In the genomic region with DNA sequence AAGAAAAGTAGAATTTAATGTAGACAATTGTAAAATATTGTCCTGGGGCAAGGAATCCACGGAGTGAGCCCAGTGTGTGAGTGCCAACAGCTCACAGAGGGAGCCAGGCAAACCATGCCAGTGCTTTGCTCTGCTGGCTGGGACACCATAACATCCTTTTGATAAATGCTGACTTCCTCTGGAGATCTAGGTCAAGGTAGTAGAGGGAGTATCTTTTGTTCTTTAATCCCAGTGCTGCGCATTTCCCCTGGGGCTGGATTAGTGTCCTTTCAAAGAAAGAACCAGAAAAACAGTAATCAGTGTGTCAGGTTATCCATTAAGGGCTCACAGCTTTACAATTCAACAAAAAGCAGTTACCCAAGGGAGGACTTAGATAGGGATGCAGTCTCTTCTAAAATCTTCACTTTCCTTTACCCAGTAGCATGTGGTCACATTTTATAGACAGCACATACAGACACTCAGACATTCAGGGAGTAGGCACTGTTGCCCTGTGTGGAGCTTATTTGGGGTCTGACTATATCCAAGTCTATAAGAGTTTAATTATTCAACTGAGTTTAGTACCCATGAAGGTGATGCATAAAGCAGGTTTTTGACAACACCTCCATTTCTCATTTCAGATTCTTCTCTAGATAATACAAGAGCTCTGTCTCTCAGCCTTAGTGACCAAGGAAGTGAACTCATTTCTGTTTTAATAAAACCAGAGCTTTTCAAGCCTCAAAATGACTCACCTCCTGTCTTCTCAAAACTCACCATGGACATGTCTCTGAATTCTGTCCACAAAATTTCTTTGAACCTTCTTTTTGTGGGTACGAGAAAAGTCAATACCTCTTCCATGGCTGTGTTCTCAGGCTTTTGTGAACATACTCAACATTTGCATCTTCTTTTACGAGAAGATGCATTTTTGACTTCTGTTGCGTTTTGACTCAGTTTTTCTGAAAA, we compare ENCODE assay signal across 18 cellular contexts.
DNase-seq lines count a peak whose midpoint lies in the region; ATAC-seq and TF ChIP-seq lines count a peak whose summit lies in the region.
"Had no signal": no experiment of that assay in that cellular context is flagged by ENCODE, and none has a peak within 500 bp of the region (broad histone marks: within the 10 kb centered on the region; RNA-seq: fewer than 3 reads in every experiment).

No MANE protein-coding gene starts in this region.

- no peak; a peak in 1 of 4 replicates for TF ChIP-seq EP300 in SK-N-SH (IDR thresholded peaks at IDR 0.05; ENCODE audit: borderline replicate concordance in 1 of 2, low read depth in 1 of 2, low read length in 1 of 2)

- peak; percentile 7 for DNase-seq in SK-N-SH
- DNase-seq in cerebellar cortex (ENCODE audit: low spot score) = peak; percentile 1
- no peak for DNase-seq in type B pancreatic cell (ENCODE audit: extremely low spot score, unreplicated experiment)
- no peak for DNase-seq in activated effector memory CD4-positive, alpha-beta T cell treated with Interleukin-2 at 50 U/mL for 16 hours
- DNase-seq in activated gamma-delta T cell (lab: John Stamatoyannopoulos, UW) = no peak
- DNase-seq: activated CD4-positive, alpha-beta T cell treated with anti-CD3 and anti-CD28 coated beads for 4 hours; lower lobe of right lung; right cardiac atrium; stimulated activated CD4-positive, alpha-beta T cell treated with anti-CD3 and anti-CD28 coated beads, Interleukin-2, amount 100 ng/mL, for 24 hours had no signal

- no peaks in the 10 kb centered on the region for H3K36me3 ChIP-seq in SK-N-SH (replicated peaks in 1 of 2; ENCODE audit: control insufficient read depth in 1 of 2, insufficient read depth in 2 of 2, low read length in 1 of 2)
- H3K36me3 ChIP-seq: breast epithelium, lower lobe of right lung had no signal

- H4K20me1 ChIP-seq in SK-N-SH (ENCODE audit: insufficient read depth) = no peaks in the 10 kb centered on the region

- no peak overlapping the region; a peak in 1 of 4 replicates for H3K27ac ChIP-seq in SK-N-SH (ENCODE audit: low read depth in 2 of 2, low read length in 1 of 2)
- H3K27ac ChIP-seq: breast epithelium, lower lobe of right lung had no signal

- WGBS in SK-N-SH (ENCODE audit: low lambda C conversion rate) = 21% methylated on average over 5 of the region's 5 CpGs

- no peak overlapping the region for H3K4me3 Mint-ChIP-seq in type B pancreatic cell
- H3K4me3 Mint-ChIP-seq: neural crest cell; T-helper 2 cell treated with Interferon-gamma antibody and Interleukin-4, amounts not matched to agents 5 μg/mL and 100 μg/mL, for 36 hours had no signal

- no peaks in the 10 kb centered on the region for H3K79me2 ChIP-seq in SK-N-SH (ENCODE audit: insufficient read depth)

- TF ChIP-seq CTCF in SK-N-SH (IDR thresholded peaks at IDR 0.05) (no peak), type B pancreatic cell (conservative IDR thresholded peaks at IDR 0.05) (no peak)

- H2AFZ ChIP-seq in SK-N-SH (ENCODE audit: low read depth) = no peak overlapping the region

- H3F3A ChIP-seq in SK-N-SH (replicated peaks; ENCODE audit: insufficient read depth) = no peaks in the 10 kb centered on the region

- H3K36me3 Mint-ChIP-seq in type B pancreatic cell = peaks cover 6% of the 10 kb centered on the region

- CTCF ChIA-PET in SK-N-SH (lab: Yijun Ruan, JAX) = interaction anchor here (0.8 kb wide), 1 partner anchor 205 kb away, joined by 3 read pairs; no protein-coding TSS in a partner anchor

- H3K9me2 ChIP-seq in SK-N-SH = 0 out of 2 replicates have a peak, but pooled peaks cover 3% of the 10 kb centered on the region

- TF ChIP-seq RAD21 in SK-N-SH (IDR thresholded peaks at IDR 0.05; ENCODE audit: low read length) = no peak

- peaks cover 12% of the 10 kb centered on the region for H3K4me1 Mint-ChIP-seq in type B pancreatic cell (ENCODE audit: unreplicated experiment)

- no peaks in the 10 kb centered on the region for H3K9me3 ChIP-seq in SK-N-SH
- H3K9me3 ChIP-seq: lower lobe of right lung had no signal

- peaks cover 0 to 6% of the 10 kb centered on the region in 2 experiments; a peak in 2 of 4 replicates for H3K4me1 ChIP-seq in SK-N-SH (ENCODE audit: control insufficient read depth in 1 of 2, insufficient read depth in 2 of 2, low read depth in 1 of 2, low read length in 1 of 2)
- H3K4me1 ChIP-seq: breast epithelium, lower lobe of right lung had no signal

- no peak overlapping the region for H3K4me2 ChIP-seq in SK-N-SH

- no peaks in the 10 kb centered on the region for H3K27me3 ChIP-seq in SK-N-SH (ENCODE audit: insufficient read depth)
- H3K27me3 ChIP-seq: breast epithelium had no signal

- no peak overlapping the region for H3K4me3 ChIP-seq in SK-N-SH (ENCODE audit: low read depth in 2 of 2, low read length in 1 of 2)
- H3K4me3 ChIP-seq: breast epithelium, K562, lower lobe of right lung had no signal

- no peak overlapping the region for H3K9ac ChIP-seq in SK-N-SH

- peaks cover 5% of the 10 kb centered on the region for H3K27me3 Mint-ChIP-seq in type B pancreatic cell

- ATAC-seq in SK-N-SH treated with all-trans-retinoic acid at 6 μM for 48 hours (no peak), HG03565 (IDR thresholded peaks at IDR 0.05; ENCODE audit: unreplicated experiment) (peak; percentile 78), GM18870 (IDR thresholded peaks at IDR 0.05; ENCODE audit: unreplicated experiment) (no peak)
- ATAC-seq: activated naive CD4-positive, alpha-beta T cell treated with anti-CD3 and anti-CD28 coated beads, Interleukin-2, amount 50 U/mL, for 72 hours; K562; lower lobe of right lung; right cardiac atrium; Right ventricle myocardium inferior had no signal

- peaks cover 12% of the 10 kb centered on the region for H3K9me3 Mint-ChIP-seq in type B pancreatic cell

- H3K27ac Mint-ChIP-seq in type B pancreatic cell = peak overlapping the region; percentile 22
- H3K27ac Mint-ChIP-seq: activated naive CD4-positive, alpha-beta T cell treated with anti-CD3 and anti-CD28 coated beads, Interleukin-2, amount 50 U/mL, for 72 hours; T-helper 2 cell treated with Interferon-gamma antibody and Interleukin-4, amounts not matched to agents 5 μg/mL and 100 μg/mL, for 36 hours had no signal

- POLR2A ChIA-PET in SK-N-SH (lab: Yijun Ruan, JAX) = no interaction called here

TF ChIP-seq in SK-N-SH, 30 proteins besides CTCF, POLR2A, EP300 and RAD21:
- TF ChIP-seq, protein P1, sequence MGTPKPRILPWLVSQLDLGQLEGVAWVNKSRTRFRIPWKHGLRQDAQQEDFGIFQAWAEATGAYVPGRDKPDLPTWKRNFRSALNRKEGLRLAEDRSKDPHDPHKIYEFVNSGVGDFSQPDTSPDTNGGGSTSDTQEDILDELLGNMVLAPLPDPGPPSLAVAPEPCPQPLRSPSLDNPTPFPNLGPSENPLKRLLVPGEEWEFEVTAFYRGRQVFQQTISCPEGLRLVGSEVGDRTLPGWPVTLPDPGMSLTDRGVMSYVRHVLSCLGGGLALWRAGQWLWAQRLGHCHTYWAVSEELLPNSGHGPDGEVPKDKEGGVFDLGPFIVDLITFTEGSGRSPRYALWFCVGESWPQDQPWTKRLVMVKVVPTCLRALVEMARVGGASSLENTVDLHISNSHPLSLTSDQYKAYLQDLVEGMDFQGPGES (IDR thresholded peaks at IDR 0.05; ENCODE audit: low read depth, low read length) = no peak
- no peak for TF ChIP-seq NRF1 (IDR thresholded peaks at IDR 0.05; ENCODE audit: low read depth, low read length)
- no peak for TF ChIP-seq FOXM1 (IDR thresholded peaks at IDR 0.05; ENCODE audit: low read depth)
- TF ChIP-seq TCF12 (IDR thresholded peaks at IDR 0.05) = no peak
- no peak for TF ChIP-seq MEF2A (IDR thresholded peaks at IDR 0.05; ENCODE audit: borderline replicate concordance, low read depth)
- TF ChIP-seq NFIC (IDR thresholded peaks at IDR 0.05; ENCODE audit: borderline replicate concordance) = no peak
- no peak for TF ChIP-seq TEAD4 (IDR thresholded peaks at IDR 0.05; ENCODE audit: borderline replicate concordance, insufficient read depth)
- TF ChIP-seq POLR2AphosphoS5 (IDR thresholded peaks at IDR 0.05; ENCODE audit: low read depth, low read length) = no peak

TF ChIP-seq in SK-N-SH treated with all-trans-retinoic acid at 6 μM for 48 hours, 23 proteins besides CTCF, POLR2A, EP300 and RAD21:
- TF ChIP-seq, protein P2, sequence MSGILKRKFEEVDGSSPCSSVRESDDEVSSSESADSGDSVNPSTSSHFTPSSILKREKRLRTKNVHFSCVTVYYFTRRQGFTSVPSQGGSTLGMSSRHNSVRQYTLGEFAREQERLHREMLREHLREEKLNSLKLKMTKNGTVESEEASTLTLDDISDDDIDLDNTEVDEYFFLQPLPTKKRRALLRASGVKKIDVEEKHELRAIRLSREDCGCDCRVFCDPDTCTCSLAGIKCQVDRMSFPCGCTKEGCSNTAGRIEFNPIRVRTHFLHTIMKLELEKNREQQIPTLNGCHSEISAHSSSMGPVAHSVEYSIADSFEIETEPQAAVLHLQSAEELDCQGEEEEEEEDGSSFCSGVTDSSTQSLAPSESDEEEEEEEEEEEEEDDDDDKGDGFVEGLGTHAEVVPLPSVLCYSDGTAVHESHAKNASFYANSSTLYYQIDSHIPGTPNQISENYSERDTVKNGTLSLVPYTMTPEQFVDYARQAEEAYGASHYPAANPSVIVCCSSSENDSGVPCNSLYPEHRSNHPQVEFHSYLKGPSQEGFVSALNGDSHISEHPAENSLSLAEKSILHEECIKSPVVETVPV (CRISPR knock-in tag; IDR thresholded peaks at IDR 0.05) = no peak
- TF ChIP-seq, protein P3, sequence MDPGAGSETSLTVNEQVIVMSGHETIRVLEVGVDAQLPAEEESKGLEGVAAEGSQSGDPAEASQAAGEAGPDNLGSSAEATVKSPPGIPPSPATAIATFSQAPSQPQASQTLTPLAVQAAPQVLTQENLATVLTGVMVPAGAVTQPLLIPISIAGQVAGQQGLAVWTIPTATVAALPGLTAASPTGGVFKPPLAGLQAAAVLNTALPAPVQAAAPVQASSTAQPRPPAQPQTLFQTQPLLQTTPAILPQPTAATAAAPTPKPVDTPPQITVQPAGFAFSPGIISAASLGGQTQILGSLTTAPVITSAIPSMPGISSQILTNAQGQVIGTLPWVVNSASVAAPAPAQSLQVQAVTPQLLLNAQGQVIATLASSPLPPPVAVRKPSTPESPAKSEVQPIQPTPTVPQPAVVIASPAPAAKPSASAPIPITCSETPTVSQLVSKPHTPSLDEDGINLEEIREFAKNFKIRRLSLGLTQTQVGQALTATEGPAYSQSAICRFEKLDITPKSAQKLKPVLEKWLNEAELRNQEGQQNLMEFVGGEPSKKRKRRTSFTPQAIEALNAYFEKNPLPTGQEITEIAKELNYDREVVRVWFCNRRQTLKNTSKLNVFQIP (CRISPR knock-in tag; IDR thresholded peaks at IDR 0.05; ENCODE audit: borderline replicate concordance, low read depth) = no peak
- TF ChIP-seq TOX (CRISPR knock-in tag; IDR thresholded peaks at IDR 0.05; ENCODE audit: borderline replicate concordance) (no peak), CSDC2 (CRISPR knock-in tag; IDR thresholded peaks at IDR 0.05) (no peak), ARNTL (CRISPR knock-in tag; IDR thresholded peaks at IDR 0.05; ENCODE audit: borderline replicate concordance, low read depth) (no peak), ZC3H10 (CRISPR knock-in tag; IDR thresholded peaks at IDR 0.05) (no peak), ZNF70 (CRISPR knock-in tag; IDR thresholded peaks at IDR 0.05) (no peak), ESRRG (CRISPR knock-in tag; IDR thresholded peaks at IDR 0.05) (no peak), TCF4 (CRISPR knock-in tag; IDR thresholded peaks at IDR 0.05; ENCODE audit: borderline replicate concordance) (no peak)

Comparison
In these comparisons a context has a peak if more than half of its experiments do, and no peak if none do; other contexts are left out.
1. DNase-seq: peak in SK-N-SH (single experiment) and cerebellar cortex (single experiment); none in type B pancreatic cell (single experiment), activated effector memory CD4-positive, alpha-beta T cell treated with Interleukin-2 at 50 U/mL for 16 hours (single experiment) and activated gamma-delta T cell (single experiment).